Comparison of ENCODE assay signal across 32 cellular contexts in the genomic region with DNA sequence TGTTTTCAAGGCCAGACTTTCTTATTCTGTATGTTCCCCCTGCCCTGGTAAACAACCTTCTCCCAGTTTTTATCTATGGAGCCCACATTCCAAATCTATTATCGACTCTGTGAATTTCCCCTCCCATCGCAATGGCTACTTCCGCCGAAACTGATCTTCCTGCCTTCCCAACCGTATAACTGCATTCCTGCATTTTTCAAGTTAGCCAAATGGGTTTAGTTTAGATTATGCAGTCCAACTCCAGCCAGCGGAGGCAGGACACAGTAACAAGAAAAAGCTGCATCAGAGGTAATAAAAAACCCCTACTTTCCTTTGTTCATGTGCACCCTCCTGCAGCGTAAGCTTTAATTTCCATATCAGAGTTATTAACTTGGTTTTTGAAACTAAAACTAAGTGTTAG.
"Had no signal": no experiment of that assay in that cellular context is flagged by ENCODE, and none has a peak within 500 bp of the region (broad histone marks: within the 10 kb centered on the region; RNA-seq: fewer than 3 reads in every experiment).

No MANE protein-coding gene starts in this region.

- H3K27ac Mint-ChIP-seq: activated B cell treated with CpG ODN at 0.5 μM for 24 hours; activated CD4-positive, alpha-beta memory T cell treated with anti-CD3 and anti-CD28 coated beads for 36 hours; activated CD4-positive, alpha-beta T cell treated with anti-CD3 and anti-CD28 coated beads, Interleukin-2, amount 10 ng/mL, durations not matched to agents 24 days and 14 days; activated CD8-positive, alpha-beta T cell treated with anti-CD3 and anti-CD28 coated beads for 36 hours; activated naive CD4-positive, alpha-beta T cell treated with anti-CD3 and anti-CD28 coated beads, Interleukin-2, amount 10 ng/mL, durations not matched to agents 7 days and 5 days; activated naive CD4-positive, alpha-beta T cell treated with anti-CD3 and anti-CD28 coated beads, Interleukin-2, amount 50 U/mL, for 24 hours; activated naive CD8-positive, alpha-beta T cell; activated naive CD8-positive, alpha-beta T cell treated with anti-CD3 and anti-CD28 coated beads, Interleukin-2, amount 10 ng/mL, durations not matched to agents 7 days and 5 days; activated naive CD8-positive, alpha-beta T cell treated with anti-CD3 and anti-CD28 coated beads, Interleukin-2, amount 50 U/mL, for 24 hours; activated T-cell treated with anti-CD3 and anti-CD28 coated beads, Interleukin-2, amount 50 U/mL, for 72 hours; activated T-helper 1 cell treated with anti-CD3 and anti-CD28 coated beads, Interleukin-12 subunit alpha, Interleukin-12 subunit beta, Interleukin-2, Interleukin-4 antibody, amounts not matched to agents 30 ng/mL and 10 ng/mL and 1 ng/mL, durations not matched to agents 14 hours and 24 hours and 36 hours; activated T-helper 17 cell treated with anti-CD3 and anti-CD28 coated beads, Interleukin-2, amount 50 U/mL, for 72 hours; brain; T-helper 2 cell treated with Interferon-gamma antibody and Interleukin-4, amounts not matched to agents 5 μg/mL and 100 μg/mL, for 36 hours had no signal

- DNase-seq: activated B cell treated with CpG ODN at 0.5 μM for 24 hours; activated CD4-positive, alpha-beta memory T cell treated with anti-CD3 and anti-CD28 coated beads for 36 hours; activated CD4-positive, alpha-beta T cell treated with anti-CD3 and anti-CD28 coated beads for 4 hours; activated CD4-positive, alpha-beta T cell treated with anti-CD3 and anti-CD28 coated beads, Interleukin-2, amount 10 ng/mL, durations not matched to agents 24 days and 14 days; activated CD4-positive, alpha-beta T cell treated with anti-CD3 and anti-CD28 coated beads, Interleukin-2, amount 50 U/mL, for 1 hour; activated CD4-positive, alpha-beta T cell treated with anti-CD3 and anti-CD28 coated beads, Interleukin-2, amount 50 U/mL, for 4 hours; activated CD4-positive, CD25-positive, alpha-beta regulatory T cell treated with anti-CD3 and anti-CD28 coated beads, Interleukin-2, amount 50 U/mL, for 72 hours; activated CD8-positive, alpha-beta memory T cell treated with anti-CD3 and anti-CD28 coated beads, Interleukin-2, amount 50 U/mL, for 4 hours; activated CD8-positive, alpha-beta T cell treated with anti-CD3 and anti-CD28 coated beads for 36 hours; activated effector memory CD4-positive, alpha-beta T cell treated with Interleukin-2 at 50 U/mL for 16 hours; activated gamma-delta T cell; activated naive CD4-positive, alpha-beta T cell treated with anti-CD3 and anti-CD28 coated beads, Interleukin-2, amount 10 ng/mL, durations not matched to agents 7 days and 5 days; activated naive CD4-positive, alpha-beta T cell treated with Interleukin-2 at 50 U/mL for 16 hours; activated naive CD8-positive, alpha-beta T cell treated with anti-CD3 and anti-CD28 coated beads, Interleukin-2, amount 10 ng/mL, durations not matched to agents 7 days and 5 days; activated naive CD8-positive, alpha-beta T cell treated with anti-CD3 and anti-CD28 coated beads, Interleukin-2, amount 50 U/mL, for 24 hours; activated T-cell treated with anti-CD3 and anti-CD28 coated beads for 4 hours; activated T-cell treated with anti-CD3 and anti-CD28 coated beads, Interleukin-2, amount 50 U/mL, for 1 hour; activated T-cell treated with anti-CD3 and anti-CD28 coated beads, Interleukin-2, amount 50 U/mL, for 4 hours; activated T-cell treated with anti-CD3 and anti-CD28 coated beads, Interleukin-2, amount 50 U/mL, for 72 hours; amygdala; anterior cingulate cortex; caudate nucleus; cerebellar nuclear complex; T-helper 2 cell; T-helper 9 cell had no signal

- H3K36me3 Mint-ChIP-seq: activated CD4-positive, alpha-beta memory T cell treated with anti-CD3 and anti-CD28 coated beads for 36 hours; activated naive CD4-positive, alpha-beta T cell treated with anti-CD3 and anti-CD28 coated beads, Interleukin-2, amount 10 ng/mL, durations not matched to agents 7 days and 5 days; activated naive CD4-positive, alpha-beta T cell treated with anti-CD3 and anti-CD28 coated beads, Interleukin-2, amount 50 U/mL, for 24 hours; activated naive CD8-positive, alpha-beta T cell; activated naive CD8-positive, alpha-beta T cell treated with anti-CD3 and anti-CD28 coated beads, Interleukin-2, amount 10 ng/mL, durations not matched to agents 7 days and 5 days; brain had no signal

- H3K27me3 Mint-ChIP-seq: activated B cell treated with CpG ODN at 0.5 μM for 24 hours; activated CD4-positive, alpha-beta memory T cell treated with anti-CD3 and anti-CD28 coated beads for 36 hours; activated CD4-positive, alpha-beta T cell treated with anti-CD3 and anti-CD28 coated beads, Interleukin-2, amount 10 ng/mL, durations not matched to agents 24 days and 14 days; activated CD8-positive, alpha-beta T cell treated with anti-CD3 and anti-CD28 coated beads for 36 hours; activated naive CD4-positive, alpha-beta T cell treated with anti-CD3 and anti-CD28 coated beads, Interleukin-2, amount 10 ng/mL, durations not matched to agents 7 days and 5 days; activated naive CD4-positive, alpha-beta T cell treated with anti-CD3 and anti-CD28 coated beads, Interleukin-2, amount 50 U/mL, for 24 hours; activated naive CD8-positive, alpha-beta T cell; activated naive CD8-positive, alpha-beta T cell treated with anti-CD3 and anti-CD28 coated beads, Interleukin-2, amount 10 ng/mL, durations not matched to agents 7 days and 5 days; activated naive CD8-positive, alpha-beta T cell treated with anti-CD3 and anti-CD28 coated beads, Interleukin-2, amount 50 U/mL, for 24 hours; activated T-helper 17 cell treated with anti-CD3 and anti-CD28 coated beads, Interleukin-2, amount 50 U/mL, for 72 hours; brain; central memory CD8-positive, alpha-beta T cell had no signal

- H3K4me1 Mint-ChIP-seq: activated B cell treated with CpG ODN at 0.5 μM for 24 hours; activated CD4-positive, alpha-beta T cell treated with anti-CD3 and anti-CD28 coated beads, Interleukin-2, amount 10 ng/mL, durations not matched to agents 24 days and 14 days; activated naive CD4-positive, alpha-beta T cell treated with anti-CD3 and anti-CD28 coated beads, Interleukin-2, amount 10 ng/mL, durations not matched to agents 7 days and 5 days; activated naive CD4-positive, alpha-beta T cell treated with anti-CD3 and anti-CD28 coated beads, Interleukin-2, amount 50 U/mL, for 24 hours; activated naive CD8-positive, alpha-beta T cell treated with anti-CD3 and anti-CD28 coated beads, Interleukin-2, amount 10 ng/mL, durations not matched to agents 7 days and 5 days; activated naive CD8-positive, alpha-beta T cell treated with anti-CD3 and anti-CD28 coated beads, Interleukin-2, amount 50 U/mL, for 24 hours; activated T-helper 17 cell treated with anti-CD3 and anti-CD28 coated beads, Interleukin-2, amount 50 U/mL, for 72 hours; brain; central memory CD8-positive, alpha-beta T cell had no signal

- H3K4me3 Mint-ChIP-seq: activated B cell treated with CpG ODN at 0.5 μM for 24 hours; activated CD4-positive, alpha-beta memory T cell treated with anti-CD3 and anti-CD28 coated beads for 36 hours; activated CD4-positive, alpha-beta T cell treated with anti-CD3 and anti-CD28 coated beads, Interleukin-2, amount 10 ng/mL, durations not matched to agents 24 days and 14 days; activated CD8-positive, alpha-beta T cell treated with anti-CD3 and anti-CD28 coated beads for 36 hours; activated naive CD4-positive, alpha-beta T cell treated with anti-CD3 and anti-CD28 coated beads, Interleukin-2, amount 10 ng/mL, durations not matched to agents 7 days and 5 days; activated naive CD4-positive, alpha-beta T cell treated with anti-CD3 and anti-CD28 coated beads, Interleukin-2, amount 50 U/mL, for 24 hours; activated naive CD8-positive, alpha-beta T cell; activated naive CD8-positive, alpha-beta T cell treated with anti-CD3 and anti-CD28 coated beads, Interleukin-2, amount 10 ng/mL, durations not matched to agents 7 days and 5 days; activated naive CD8-positive, alpha-beta T cell treated with anti-CD3 and anti-CD28 coated beads, Interleukin-2, amount 50 U/mL, for 24 hours; activated T-cell treated with anti-CD3 and anti-CD28 coated beads, Interleukin-2, amount 50 U/mL, for 4 hours; activated T-cell treated with anti-CD3 and anti-CD28 coated beads, Interleukin-2, amount 50 U/mL, for 72 hours; activated T-helper 1 cell treated with anti-CD3 and anti-CD28 coated beads, Interleukin-12 subunit alpha, Interleukin-12 subunit beta, Interleukin-2, Interleukin-4 antibody, amounts not matched to agents 30 ng/mL and 10 ng/mL and 1 ng/mL, durations not matched to agents 14 hours and 24 hours and 36 hours; activated T-helper 17 cell treated with anti-CD3 and anti-CD28 coated beads, Interleukin-2, amount 50 U/mL, for 72 hours; brain; central memory CD8-positive, alpha-beta T cell; T-helper 2 cell treated with Interferon-gamma antibody and Interleukin-4, amounts not matched to agents 5 μg/mL and 100 μg/mL, for 36 hours had no signal

- ATAC-seq: activated CD8-positive, alpha-beta T cell treated with anti-CD3 and anti-CD28 coated beads for 36 hours; activated naive CD8-positive, alpha-beta T cell treated with anti-CD3 and anti-CD28 coated beads, Interleukin-2, amount 50 U/mL, for 24 hours; activated T-cell treated with anti-CD3 and anti-CD28 coated beads, Interleukin-2, amount 50 U/mL, for 4 hours; activated T-cell treated with anti-CD3 and anti-CD28 coated beads, Interleukin-2, amount 50 U/mL, for 72 hours; activated T-helper 17 cell treated with anti-CD3 and anti-CD28 coated beads, Interleukin-2, amount 50 U/mL, for 72 hours had no signal

- H3K9me3 Mint-ChIP-seq: activated B cell treated with CpG ODN at 0.5 μM for 24 hours; activated naive CD4-positive, alpha-beta T cell treated with anti-CD3 and anti-CD28 coated beads, Interleukin-2, amount 50 U/mL, for 24 hours; activated T-helper 17 cell treated with anti-CD3 and anti-CD28 coated beads, Interleukin-2, amount 50 U/mL, for 72 hours; central memory CD8-positive, alpha-beta T cell had no signal
